In the genomic region with DNA sequence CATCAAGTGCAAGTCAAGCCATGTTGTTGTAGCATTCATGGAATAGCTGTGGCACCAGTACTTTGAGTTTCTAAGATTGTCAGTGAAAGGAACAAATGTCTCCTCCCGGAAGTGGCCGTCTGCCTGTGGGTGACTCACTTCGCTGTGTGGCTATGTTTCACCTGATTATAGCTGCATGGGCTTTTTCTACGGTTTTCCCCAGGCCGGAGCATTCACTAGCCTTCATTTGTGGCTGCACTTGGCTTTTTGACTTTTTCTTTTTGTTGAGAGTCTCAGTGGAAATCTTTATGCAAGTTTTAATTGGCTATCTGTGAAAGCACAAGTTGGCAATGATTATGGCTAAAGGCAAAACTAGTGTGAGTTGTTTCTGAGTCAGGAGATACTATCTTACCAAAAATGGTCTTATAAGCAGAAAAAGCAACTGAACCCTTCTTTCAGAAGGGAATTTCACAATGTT, we compare ENCODE assay signal across 9 cellular contexts. TPM values are rescaled to one million over a fixed set of nuclear protein-coding genes. Genes with fewer than 3 reads are reported as not detected.
DNase-seq lines count a peak whose midpoint lies in the region; ATAC-seq and TF ChIP-seq lines count a peak whose summit lies in the region.
"Had no signal": no experiment of that assay in that cellular context is flagged by ENCODE, and none has a peak within 500 bp of the region (broad histone marks: within the 10 kb centered on the region; RNA-seq: fewer than 3 reads in every experiment).

No MANE protein-coding gene starts in this region.

- DNase-seq in GM04504 (ENCODE audit: low read depth), result peak; percentile 3
- DNase-seq in H4 (ENCODE audit: low spot score), result peak; percentile 83
- peak; percentile 11 for DNase-seq in NOMO-1 treated with dmso at 0.1 percent for 144 hours (lab: John Stamatoyannopoulos, UW; ENCODE audit: unreplicated experiment)
- peak; percentile 33 for DNase-seq in fibroblast of gingiva (ENCODE audit: low read depth)
- no peak for DNase-seq in activated CD8-positive, alpha-beta memory T cell treated with anti-CD3 and anti-CD28 coated beads for 24 hours
- no peak for DNase-seq in ovary
- DNase-seq in DMS153 treated with DMSO at 0.1 percent for 48 hours (lab: John Stamatoyannopoulos, UW; ENCODE audit: unreplicated experiment), result no peak
- DNase-seq: sigmoid colon had no signal

- intact Hi-C loops in ovary (cut with DNase I), result no loop called here

- no peaks in the 10 kb centered on the region for H3K9me3 ChIP-seq in ovary
- H3K9me3 ChIP-seq: sigmoid colon had no signal

- H3K36me3 ChIP-seq in ovary, result no peaks in the 10 kb centered on the region
- H3K36me3 ChIP-seq: sigmoid colon had no signal

- H3K4me3 ChIP-seq in ovary, result no peak overlapping the region
- H3K4me3 ChIP-seq: sigmoid colon had no signal

- no peak overlapping the region for H3K27ac ChIP-seq in ovary
- H3K27ac ChIP-seq: sigmoid colon had no signal

- H3K4me1 ChIP-seq in ovary (ENCODE audit: insufficient read depth), result no peaks in the 10 kb centered on the region
- H3K4me1 ChIP-seq: sigmoid colon had no signal

- no peaks in the 10 kb centered on the region for H3K27me3 ChIP-seq in ovary
- H3K27me3 ChIP-seq: sigmoid colon had no signal

- ATAC-seq in GM21528 (IDR thresholded peaks at IDR 0.05; ENCODE audit: low FRiP score, unreplicated experiment), result no peak

- TF ChIP-seq CTCF in ovary (IDR thresholded peaks at IDR 0.05), result no peak

- no peak for TF ChIP-seq EP300 in ovary (IDR thresholded peaks at IDR 0.05)

- no peak for TF ChIP-seq POLR2A in ovary (IDR thresholded peaks at IDR 0.05)

- WGBS in ovary, 3 donors, result 87 to 90% (median 89%) methylated on average over 5 of the region's 5 CpGs

RNA-seq across cellular contexts. Expression of a gene that starts 35.0 kb away (rescaled TPM):
- 307 and 321 TPM in 2 replicates for total RNA-seq in H4 (2014; rRNA removed; shearing (Covaris generic))
- total RNA-seq in ovary, result 100 to 1,000 TPM in 2 of 7 donors, 10 to 100 TPM in 5; 45.4 to 104 (median 82.4) TPM
- polyA plus RNA-seq in ovary, result 100 to 1,000 TPM in 1 of 2 donors, 10 to 100 TPM in 1; 65.8 to 151 TPM

Comparison
In these comparisons a context has a peak if more than half of its experiments do, and no peak if none do; other contexts are left out.
1. DNase-seq: peak in GM04504 (single experiment), H4 (single experiment), NOMO-1 treated with dmso at 0.1 percent for 144 hours (single experiment) and fibroblast of gingiva (single experiment); none in activated CD8-positive, alpha-beta memory T cell treated with anti-CD3 and anti-CD28 coated beads for 24 hours (single experiment), ovary (0 of 5) and DMS153 treated with DMSO at 0.1 percent for 48 hours (single experiment).